8 cellular contexts compared by ENCODE assay signal in the genomic region with DNA sequence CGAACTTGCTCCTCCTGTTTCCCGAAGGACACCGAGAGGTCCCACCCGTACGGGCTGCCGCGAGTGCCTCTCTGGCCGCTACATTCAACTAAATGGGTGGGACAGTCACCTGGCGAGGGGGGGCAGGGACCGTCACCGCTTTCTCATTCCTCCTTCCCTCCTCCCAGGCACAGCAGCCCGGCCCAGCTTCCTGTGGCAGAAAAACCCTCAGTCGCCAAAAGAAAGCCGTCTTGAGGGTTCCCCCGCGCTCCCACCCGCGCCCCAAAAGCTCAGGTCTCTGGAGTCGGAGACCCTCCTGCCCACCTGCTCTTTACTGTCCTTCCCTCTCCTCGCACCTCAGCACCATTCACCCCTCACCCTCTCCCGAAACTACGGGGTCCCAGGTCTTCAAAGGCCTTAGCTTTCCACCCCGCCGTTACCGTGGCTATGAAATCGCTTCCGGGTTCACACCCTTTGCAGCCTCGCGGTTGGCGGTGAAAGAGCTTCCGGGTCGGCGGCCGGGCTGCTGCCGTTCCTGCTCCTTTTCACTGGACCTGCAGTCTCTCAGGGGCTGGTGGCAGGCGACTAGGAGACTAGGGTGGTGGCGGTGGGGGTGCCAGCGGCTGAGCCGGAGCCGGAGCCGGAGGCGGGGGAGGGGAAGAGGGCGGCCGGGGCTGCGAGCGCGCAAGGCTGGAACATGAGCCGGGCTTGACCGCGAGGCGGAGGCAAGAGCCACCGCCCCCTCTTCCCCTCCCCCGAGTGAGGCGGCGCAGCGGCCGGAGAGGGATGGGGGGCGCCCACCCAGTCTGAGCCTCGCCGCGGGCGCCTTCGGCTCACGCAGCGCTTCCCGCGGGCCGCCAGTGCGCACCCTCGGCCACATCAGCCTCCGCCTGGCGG. TPM values are rescaled to one million over a fixed set of nuclear protein-coding genes. Genes with fewer than 3 reads are reported as not detected.
DNase-seq lines count a peak whose midpoint lies in the region; ATAC-seq and TF ChIP-seq lines count a peak whose summit lies in the region.

A gene with protein sequence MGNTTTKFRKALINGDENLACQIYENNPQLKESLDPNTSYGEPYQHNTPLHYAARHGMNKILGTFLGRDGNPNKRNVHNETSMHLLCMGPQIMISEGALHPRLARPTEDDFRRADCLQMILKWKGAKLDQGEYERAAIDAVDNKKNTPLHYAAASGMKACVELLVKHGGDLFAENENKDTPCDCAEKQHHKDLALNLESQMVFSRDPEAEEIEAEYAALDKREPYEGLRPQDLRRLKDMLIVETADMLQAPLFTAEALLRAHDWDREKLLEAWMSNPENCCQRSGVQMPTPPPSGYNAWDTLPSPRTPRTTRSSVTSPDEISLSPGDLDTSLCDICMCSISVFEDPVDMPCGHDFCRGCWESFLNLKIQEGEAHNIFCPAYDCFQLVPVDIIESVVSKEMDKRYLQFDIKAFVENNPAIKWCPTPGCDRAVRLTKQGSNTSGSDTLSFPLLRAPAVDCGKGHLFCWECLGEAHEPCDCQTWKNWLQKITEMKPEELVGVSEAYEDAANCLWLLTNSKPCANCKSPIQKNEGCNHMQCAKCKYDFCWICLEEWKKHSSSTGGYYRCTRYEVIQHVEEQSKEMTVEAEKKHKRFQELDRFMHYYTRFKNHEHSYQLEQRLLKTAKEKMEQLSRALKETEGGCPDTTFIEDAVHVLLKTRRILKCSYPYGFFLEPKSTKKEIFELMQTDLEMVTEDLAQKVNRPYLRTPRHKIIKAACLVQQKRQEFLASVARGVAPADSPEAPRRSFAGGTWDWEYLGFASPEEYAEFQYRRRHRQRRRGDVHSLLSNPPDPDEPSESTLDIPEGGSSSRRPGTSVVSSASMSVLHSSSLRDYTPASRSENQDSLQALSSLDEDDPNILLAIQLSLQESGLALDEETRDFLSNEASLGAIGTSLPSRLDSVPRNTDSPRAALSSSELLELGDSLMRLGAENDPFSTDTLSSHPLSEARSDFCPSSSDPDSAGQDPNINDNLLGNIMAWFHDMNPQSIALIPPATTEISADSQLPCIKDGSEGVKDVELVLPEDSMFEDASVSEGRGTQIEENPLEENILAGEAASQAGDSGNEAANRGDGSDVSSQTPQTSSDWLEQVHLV (plus strand): TSS at position 488 of the 876 bp plus-strand sequence. CDS start 49,005 bp downstream, outside the sequence.
A gene (minus strand): TSS at position 428 of the 876 bp plus-strand sequence. CDS start 3,779 bp downstream, outside the sequence.

- H3K4me1 Mint-ChIP-seq in activated T-cell treated with anti-CD3 and anti-CD28 coated beads, Interleukin-2, amount 50 U/mL, for 4 hours (ENCODE audit: low read depth): peaks cover 38% of the 10 kb centered on the region
- peaks cover 28% of the 10 kb centered on the region for H3K4me1 Mint-ChIP-seq in stimulated activated effector memory CD8-positive, alpha-beta T cell treated with anti-CD3 and anti-CD28 coated beads, Interleukin-12 subunit alpha, Interleukin-12 subunit beta, amount 100 ng/mL, for 72 hours

- H3K27ac Mint-ChIP-seq in stimulated activated effector memory CD8-positive, alpha-beta T cell treated with anti-CD3 and anti-CD28 coated beads, Interleukin-12 subunit alpha, Interleukin-12 subunit beta, amount 100 ng/mL, for 72 hours: peak within 1 kb of the TSS; percentile 100

- no peaks in the 10 kb centered on the region for H3K9me3 ChIP-seq in muscle layer of duodenum (ENCODE audit: control insufficient read depth in 1 of 2, low read length in 2 of 2)

- H3K4me3 ChIP-seq in muscle layer of duodenum (ENCODE audit: low read depth in 1 of 2, low read length in 2 of 2): peak within 1 kb of the TSS; percentile 95 to 98

- peak within 1 kb of the TSS; percentile 96 for H3K27ac ChIP-seq in muscle layer of duodenum (ENCODE audit: low read length)

- no peaks in the 10 kb centered on the region for H3K9me3 Mint-ChIP-seq in activated T-cell treated with anti-CD3 and anti-CD28 coated beads, Interleukin-2, amount 50 U/mL, for 4 hours
- no peaks in the 10 kb centered on the region for H3K9me3 Mint-ChIP-seq in stimulated activated effector memory CD8-positive, alpha-beta T cell treated with anti-CD3 and anti-CD28 coated beads, Interleukin-12 subunit alpha, Interleukin-12 subunit beta, amount 100 ng/mL, for 72 hours

- DNase-seq in DMS53 treated with DMSO at 0.1 percent for 48 hours (lab: John Stamatoyannopoulos, UW; ENCODE audit: unreplicated experiment) (peak; percentile 90), KBM-7 (peak; percentile 91)
- DNase-seq in activated T-cell treated with anti-CD3 and anti-CD28 coated beads, Interleukin-2, amount 50 U/mL, for 4 hours: peak; percentile 81
- peak; percentile 68 to 95 for DNase-seq in stimulated activated effector memory CD8-positive, alpha-beta T cell treated with anti-CD3 and anti-CD28 coated beads, Interleukin-12 subunit alpha, Interleukin-12 subunit beta, amount 100 ng/mL, for 72 hours (ENCODE audit: low spot score in 2 of 2)

- in situ Hi-C loops in KBM-7 (cut with MboI; ENCODE audit: low pct_unique_long_range_greater_than_20kb, low sequenced_read_pairs): no loop called here

- H3K4me3 Mint-ChIP-seq in activated T-cell treated with anti-CD3 and anti-CD28 coated beads, Interleukin-2, amount 50 U/mL, for 4 hours: peak within 1 kb of the TSS; percentile 96
- peak within 1 kb of the TSS; percentile 97 for H3K4me3 Mint-ChIP-seq in stimulated activated effector memory CD8-positive, alpha-beta T cell treated with anti-CD3 and anti-CD28 coated beads, Interleukin-12 subunit alpha, Interleukin-12 subunit beta, amount 100 ng/mL, for 72 hours

- ATAC-seq in GM21717 (IDR thresholded peaks at IDR 0.05; ENCODE audit: unreplicated experiment) (peak; percentile 84), esophagus mucosa (peak; percentile 92)
- peak; percentile 88 for ATAC-seq in activated T-cell treated with anti-CD3 and anti-CD28 coated beads, Interleukin-2, amount 50 U/mL, for 4 hours
- ATAC-seq in stimulated activated effector memory CD8-positive, alpha-beta T cell treated with anti-CD3 and anti-CD28 coated beads, Interleukin-12 subunit alpha, Interleukin-12 subunit beta, amount 100 ng/mL, for 72 hours: peak; percentile 91

- H3K36me3 ChIP-seq in muscle layer of duodenum (ENCODE audit: control insufficient read depth in 1 of 2, insufficient read depth in 2 of 2, low read length in 2 of 2): peaks cover 5 to 6% of the 10 kb centered on the region in 2 donors

- H3K4me1 ChIP-seq in muscle layer of duodenum (ENCODE audit: control insufficient read depth in 1 of 2, insufficient read depth in 2 of 2, low read length in 2 of 2): peaks cover 15 to 30% of the 10 kb centered on the region in 2 donors

- H3K27me3 Mint-ChIP-seq in activated T-cell treated with anti-CD3 and anti-CD28 coated beads, Interleukin-2, amount 50 U/mL, for 4 hours (ENCODE audit: low read depth): no peaks in the 10 kb centered on the region

- no peaks in the 10 kb centered on the region for H3K27me3 ChIP-seq in muscle layer of duodenum (ENCODE audit: low read depth, low read length)

- H3K36me3 Mint-ChIP-seq in activated T-cell treated with anti-CD3 and anti-CD28 coated beads, Interleukin-2, amount 50 U/mL, for 4 hours (ENCODE audit: insufficient read depth): peaks cover 4% of the 10 kb centered on the region
- peaks cover 42% of the 10 kb centered on the region for H3K36me3 Mint-ChIP-seq in stimulated activated effector memory CD8-positive, alpha-beta T cell treated with anti-CD3 and anti-CD28 coated beads, Interleukin-12 subunit alpha, Interleukin-12 subunit beta, amount 100 ng/mL, for 72 hours

TF ChIP-seq in PFSK-1, 5 proteins besides CTCF, POLR2A, EP300 and RAD21:
- TF ChIP-seq SIN3A (IDR thresholded peaks at IDR 0.05; ENCODE audit: borderline replicate concordance, insufficient read depth, low read length) (peak; percentile 88; the same call in 1 of the 2 replicates), FOXP2 (optimal IDR thresholded peaks at IDR 0.05; ENCODE audit: borderline replicate concordance, extremely low read depth, extremely low read length, insufficient read depth) (peak; percentile 63), TAF1 (IDR thresholded peaks at IDR 0.05; ENCODE audit: borderline replicate concordance, insufficient read depth, low read length) (peak; percentile 69; the same call in 1 of the 2 replicates), POLR2AphosphoS5 (IDR thresholded peaks at IDR 0.05; ENCODE audit: low read depth, low read length) (peak; percentile 83)
- TF ChIP-seq, protein P1, sequence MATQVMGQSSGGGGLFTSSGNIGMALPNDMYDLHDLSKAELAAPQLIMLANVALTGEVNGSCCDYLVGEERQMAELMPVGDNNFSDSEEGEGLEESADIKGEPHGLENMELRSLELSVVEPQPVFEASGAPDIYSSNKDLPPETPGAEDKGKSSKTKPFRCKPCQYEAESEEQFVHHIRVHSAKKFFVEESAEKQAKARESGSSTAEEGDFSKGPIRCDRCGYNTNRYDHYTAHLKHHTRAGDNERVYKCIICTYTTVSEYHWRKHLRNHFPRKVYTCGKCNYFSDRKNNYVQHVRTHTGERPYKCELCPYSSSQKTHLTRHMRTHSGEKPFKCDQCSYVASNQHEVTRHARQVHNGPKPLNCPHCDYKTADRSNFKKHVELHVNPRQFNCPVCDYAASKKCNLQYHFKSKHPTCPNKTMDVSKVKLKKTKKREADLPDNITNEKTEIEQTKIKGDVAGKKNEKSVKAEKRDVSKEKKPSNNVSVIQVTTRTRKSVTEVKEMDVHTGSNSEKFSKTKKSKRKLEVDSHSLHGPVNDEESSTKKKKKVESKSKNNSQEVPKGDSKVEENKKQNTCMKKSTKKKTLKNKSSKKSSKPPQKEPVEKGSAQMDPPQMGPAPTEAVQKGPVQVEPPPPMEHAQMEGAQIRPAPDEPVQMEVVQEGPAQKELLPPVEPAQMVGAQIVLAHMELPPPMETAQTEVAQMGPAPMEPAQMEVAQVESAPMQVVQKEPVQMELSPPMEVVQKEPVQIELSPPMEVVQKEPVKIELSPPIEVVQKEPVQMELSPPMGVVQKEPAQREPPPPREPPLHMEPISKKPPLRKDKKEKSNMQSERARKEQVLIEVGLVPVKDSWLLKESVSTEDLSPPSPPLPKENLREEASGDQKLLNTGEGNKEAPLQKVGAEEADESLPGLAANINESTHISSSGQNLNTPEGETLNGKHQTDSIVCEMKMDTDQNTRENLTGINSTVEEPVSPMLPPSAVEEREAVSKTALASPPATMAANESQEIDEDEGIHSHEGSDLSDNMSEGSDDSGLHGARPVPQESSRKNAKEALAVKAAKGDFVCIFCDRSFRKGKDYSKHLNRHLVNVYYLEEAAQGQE (IDR thresholded peaks at IDR 0.05; ENCODE audit: insufficient read depth in 1 of 2, low read depth in 2 of 2, low read length in 2 of 2): peak in 1 of 2 experiments; percentile 29; a peak in 1 of 4 replicates
TF ChIP-seq in PFSK-1: peak in this region for 5.

RNA-seq across cellular contexts. Expression of the first gene that starts in this region (rescaled TPM):
- 11.0 TPM for polyA plus RNA-seq in PFSK-1 (2012; ENCODE audit: insufficient read length, low read depth)
- total RNA-seq in activated T-cell treated with anti-CD3 and anti-CD28 coated beads, Interleukin-2, amount 50 U/mL, for 4 hours: 10 to 100 TPM; 28.0 to 40.8 (median 38.3) TPM
- 26.1 TPM for total RNA-seq in esophagus mucosa

RNA-seq across cellular contexts. Expression of the second gene that starts in this region (rescaled TPM):
- 20.1 TPM for polyA plus RNA-seq in PFSK-1 (2012; ENCODE audit: insufficient read length, low read depth)
- total RNA-seq in activated T-cell treated with anti-CD3 and anti-CD28 coated beads, Interleukin-2, amount 50 U/mL, for 4 hours: 10 to 100 TPM; 30.4 to 30.7 (median 30.4) TPM
- 21.7 TPM for total RNA-seq in esophagus mucosa

Comparison
In these comparisons a context has a peak if more than half of its experiments do, and no peak if none do; other contexts are left out.
1. Peak in every context shown above with its lines: DNase-seq, ATAC-seq, H3K4me3 ChIP-seq and H3K27ac ChIP-seq.